ENCODE assay signal across 24 cellular contexts in the genomic region with DNA sequence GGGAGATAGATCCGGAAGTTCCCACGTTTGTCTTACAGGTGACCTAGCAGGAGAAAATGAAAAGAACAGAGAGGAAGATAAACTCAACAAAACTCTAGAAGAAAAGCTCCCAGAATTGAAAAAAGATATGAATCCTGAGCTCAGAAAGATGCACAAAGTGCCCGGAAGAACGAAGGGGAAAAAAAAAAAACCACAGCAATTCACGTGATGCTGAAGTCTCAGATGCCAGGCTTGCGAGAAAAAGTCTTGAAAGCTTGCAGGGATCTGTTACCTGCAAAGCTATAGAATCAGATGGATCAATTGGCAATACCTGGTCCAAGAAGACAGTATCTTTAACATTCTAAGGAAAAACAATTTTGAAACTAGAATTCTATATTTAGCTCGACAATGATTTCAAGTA. TPM values are rescaled to one million over a fixed set of nuclear protein-coding genes. Genes with fewer than 3 reads are reported as not detected.
DNase-seq lines count a peak whose midpoint lies in the region; ATAC-seq lines count a peak whose summit lies in the region.
"Had no signal": no experiment of that assay in that cellular context is flagged by ENCODE, and none has a peak within 500 bp of the region (broad histone marks: within the 10 kb centered on the region; RNA-seq: fewer than 3 reads in every experiment).

No MANE protein-coding gene starts in this region.

- H3K27me3 Mint-ChIP-seq in activated CD4-positive, alpha-beta T cell treated with anti-CD3 and anti-CD28 coated beads, Interleukin-2, amount 10 ng/mL, durations not matched to agents 24 days and 14 days = no peaks in the 10 kb centered on the region
- H3K27me3 Mint-ChIP-seq in IgD-negative memory B cell (no peaks in the 10 kb centered on the region), naive B cell (no peaks in the 10 kb centered on the region)
- no peaks in the 10 kb centered on the region for H3K27me3 Mint-ChIP-seq in activated T-helper 1 cell treated with anti-CD3 and anti-CD28 coated beads, Interleukin-12 subunit alpha, Interleukin-12 subunit beta, Interleukin-2, Interleukin-4 antibody, amounts not matched to agents 30 ng/mL and 10 ng/mL and 1 ng/mL, durations not matched to agents 14 hours and 24 hours and 36 hours (ENCODE audit: insufficient read depth)

- peak overlapping the region; percentile 5 for H3K27ac Mint-ChIP-seq in activated CD4-positive, alpha-beta T cell treated with anti-CD3 and anti-CD28 coated beads, Interleukin-2, amount 10 ng/mL, durations not matched to agents 24 days and 14 days
- peak overlapping the region; percentile 23 to 74 (median 35) for H3K27ac Mint-ChIP-seq in IgD-negative memory B cell
- peak overlapping the region; percentile 44 for H3K27ac Mint-ChIP-seq in activated T-helper 1 cell treated with anti-CD3 and anti-CD28 coated beads, Interleukin-12 subunit alpha, Interleukin-12 subunit beta, Interleukin-2, Interleukin-4 antibody, amounts not matched to agents 30 ng/mL and 10 ng/mL and 1 ng/mL, durations not matched to agents 14 hours and 24 hours and 36 hours
- H3K27ac Mint-ChIP-seq in naive B cell = peak overlapping the region in 5 of 6 donors; percentile 24 to 82 (median 53)
- H3K27ac Mint-ChIP-seq: type B pancreatic cell had no signal

- H3K9me3 Mint-ChIP-seq in activated CD4-positive, alpha-beta T cell treated with anti-CD3 and anti-CD28 coated beads, Interleukin-2, amount 10 ng/mL, durations not matched to agents 24 days and 14 days = no peaks in the 10 kb centered on the region
- H3K9me3 Mint-ChIP-seq in IgD-negative memory B cell = no peaks in the 10 kb centered on the region
- no peaks in the 10 kb centered on the region for H3K9me3 Mint-ChIP-seq in activated T-helper 1 cell treated with anti-CD3 and anti-CD28 coated beads, Interleukin-12 subunit alpha, Interleukin-12 subunit beta, Interleukin-2, Interleukin-4 antibody, amounts not matched to agents 30 ng/mL and 10 ng/mL and 1 ng/mL, durations not matched to agents 14 hours and 24 hours and 36 hours
- H3K9me3 Mint-ChIP-seq in naive B cell = peaks cover 0 to 4% (median 0%) of the 10 kb centered on the region in 7 donors
- H3K9me3 Mint-ChIP-seq: type B pancreatic cell had no signal

- no peak for DNase-seq in activated CD4-positive, alpha-beta T cell treated with anti-CD3 and anti-CD28 coated beads, Interleukin-2, amount 10 ng/mL, durations not matched to agents 24 days and 14 days
- DNase-seq in activated CD4-positive, alpha-beta T cell treated with anti-CD3 and anti-CD28 coated beads, Interleukin-2, amount 50 U/mL, for 48 hours = no peak
- DNase-seq in activated T-helper 1 cell treated with anti-CD3 and anti-CD28 coated beads, Interleukin-12 subunit alpha, Interleukin-12 subunit beta, Interleukin-2, Interleukin-4 antibody, amounts not matched to agents 30 ng/mL and 10 ng/mL and 1 ng/mL, durations not matched to agents 14 hours and 24 hours and 36 hours (ENCODE audit: low spot score) = no peak
- no peak for DNase-seq in naive B cell
- DNase-seq: 8988T; activated CD4-positive, alpha-beta T cell treated with anti-CD3 and anti-CD28 coated beads for 4 hours; anterior cingulate cortex; DND-41; NCI-H1092; NCI-H1930; NCI-H226; NCI-H774; retina; spleen; stimulated activated CD4-positive, alpha-beta T cell treated with anti-CD3 and anti-CD28 coated beads, Interleukin-4, amount 100 ng/mL, for 24 hours; SW 1271 had no signal

- H3K4me3 Mint-ChIP-seq in activated CD4-positive, alpha-beta T cell treated with anti-CD3 and anti-CD28 coated beads, Interleukin-2, amount 10 ng/mL, durations not matched to agents 24 days and 14 days = peak overlapping the region; percentile 11
- H3K4me3 Mint-ChIP-seq in IgD-negative memory B cell (peak overlapping the region in 1 of 4 donors; percentile 63), naive B cell (no peak overlapping the region)
- H3K4me3 Mint-ChIP-seq in activated T-helper 1 cell treated with anti-CD3 and anti-CD28 coated beads, Interleukin-12 subunit alpha, Interleukin-12 subunit beta, Interleukin-2, Interleukin-4 antibody, amounts not matched to agents 30 ng/mL and 10 ng/mL and 1 ng/mL, durations not matched to agents 14 hours and 24 hours and 36 hours = peak overlapping the region; percentile 48
- H3K4me3 Mint-ChIP-seq: type B pancreatic cell had no signal

- intact Hi-C loops in activated CD4-positive, alpha-beta T cell treated with anti-CD3 and anti-CD28 coated beads, Interleukin-2, amount 10 ng/mL, durations not matched to agents 24 days and 14 days (cut with micrococcal nuclease) = no loop called here
- intact Hi-C loops in activated T-helper 1 cell treated with anti-CD3 and anti-CD28 coated beads, Interleukin-12 subunit alpha, Interleukin-12 subunit beta, Interleukin-2, Interleukin-4 antibody, amounts not matched to agents 30 ng/mL and 10 ng/mL and 1 ng/mL, durations not matched to agents 14 hours and 24 hours and 36 hours (cut with micrococcal nuclease) = loop anchor here (2.0 to 5.0 kb wide), 2 partner anchors 23 to 33 kb away; no protein-coding TSS in a partner anchor

- peaks cover 41% of the 10 kb centered on the region for H3K4me1 Mint-ChIP-seq in activated CD4-positive, alpha-beta T cell treated with anti-CD3 and anti-CD28 coated beads, Interleukin-2, amount 10 ng/mL, durations not matched to agents 24 days and 14 days
- peaks cover 42 to 48% (median 43%) of the 10 kb centered on the region in 3 donors for H3K4me1 Mint-ChIP-seq in IgD-negative memory B cell
- peaks cover 48% of the 10 kb centered on the region for H3K4me1 Mint-ChIP-seq in activated T-helper 1 cell treated with anti-CD3 and anti-CD28 coated beads, Interleukin-12 subunit alpha, Interleukin-12 subunit beta, Interleukin-2, Interleukin-4 antibody, amounts not matched to agents 30 ng/mL and 10 ng/mL and 1 ng/mL, durations not matched to agents 14 hours and 24 hours and 36 hours (ENCODE audit: low read depth)
- peaks cover 35 to 75% (median 70%) of the 10 kb centered on the region in 3 donors for H3K4me1 Mint-ChIP-seq in naive B cell

- ATAC-seq in naive B cell (ENCODE audit: low read depth in 2 of 2) (no peak), GM19035 (IDR thresholded peaks at IDR 0.05; ENCODE audit: unreplicated experiment) (no peak), GM19397 (IDR thresholded peaks at IDR 0.05; ENCODE audit: unreplicated experiment) (no peak), GM19455 (IDR thresholded peaks at IDR 0.05; ENCODE audit: unreplicated experiment) (no peak)

- peaks cover 45% of the 10 kb centered on the region for H3K36me3 Mint-ChIP-seq in activated CD4-positive, alpha-beta T cell treated with anti-CD3 and anti-CD28 coated beads, Interleukin-2, amount 10 ng/mL, durations not matched to agents 24 days and 14 days (ENCODE audit: low read depth)
- H3K36me3 Mint-ChIP-seq in IgD-negative memory B cell (peaks cover 3% of the 10 kb centered on the region), naive B cell (peaks cover 5 to 31% of the 10 kb centered on the region in 2 donors)
- H3K36me3 Mint-ChIP-seq in activated T-helper 1 cell treated with anti-CD3 and anti-CD28 coated beads, Interleukin-12 subunit alpha, Interleukin-12 subunit beta, Interleukin-2, Interleukin-4 antibody, amounts not matched to agents 30 ng/mL and 10 ng/mL and 1 ng/mL, durations not matched to agents 14 hours and 24 hours and 36 hours (ENCODE audit: low read depth) = peaks cover 30% of the 10 kb centered on the region

RNA-seq across cellular contexts. Expression of a gene that starts 33.5 kb away (rescaled TPM):
- 93.4 and 96.2 TPM in 2 replicates for total RNA-seq in activated CD4-positive, alpha-beta T cell treated with anti-CD3 and anti-CD28 coated beads, Interleukin-2, amount 10 ng/mL, durations not matched to agents 24 days and 14 days
- polyA plus RNA-seq in IgD-negative memory B cell (52.4 TPM), naive B cell (ENCODE audit: low read depth in 6 of 6) (10 to 100 TPM in 5 of 6 donors, 1 to 10 TPM in 1; 9.4 to 55.3 (median 17.5) TPM)
- 120 and 128 TPM in 2 replicates for total RNA-seq in activated T-helper 1 cell treated with anti-CD3 and anti-CD28 coated beads, Interleukin-12 subunit alpha, Interleukin-12 subunit beta, Interleukin-2, Interleukin-4 antibody, amounts not matched to agents 30 ng/mL and 10 ng/mL and 1 ng/mL, durations not matched to agents 14 hours and 24 hours and 36 hours
- total RNA-seq: fibroblast of lung, LHCN-M2 had no signal
- polyA plus RNA-seq: cardiac muscle cell had no signal

Comparison
In these comparisons a context has a peak if more than half of its experiments do, and no peak if none do; other contexts are left out.
1. H3K4me3 Mint-ChIP-seq: peak in activated CD4-positive, alpha-beta T cell treated with anti-CD3 and anti-CD28 coated beads, Interleukin-2, amount 10 ng/mL, durations not matched to agents 24 days and 14 days (single experiment) and activated T-helper 1 cell treated with anti-CD3 and anti-CD28 coated beads, Interleukin-12 subunit alpha, Interleukin-12 subunit beta, Interleukin-2, Interleukin-4 antibody, amounts not matched to agents 30 ng/mL and 10 ng/mL and 1 ng/mL, durations not matched to agents 14 hours and 24 hours and 36 hours (single experiment); none in naive B cell (0 of 8).
2. Peak in every context shown above with its lines, with median percentiles within 50 percentile points of each other: H3K27ac Mint-ChIP-seq.